1 cellular context compared by ENCODE assay signal in genomic region chr21:33914188-33914587, GRCh38.
TF ChIP-seq lines count a peak whose summit lies in the region.

No MANE protein-coding gene starts in this region.

TF ChIP-seq in WTC11, 78 proteins besides CTCF, POLR2A, EP300 and RAD21 (continued from another document):
- TF ChIP-seq AFF4 (CRISPR knock-in tag; IDR thresholded peaks at IDR 0.05; ENCODE audit: borderline replicate concordance): no peak
- TF ChIP-seq ZNF416 (CRISPR knock-in tag; IDR thresholded peaks at IDR 0.05): no peak
- TF ChIP-seq JAZF1 (CRISPR knock-in tag; IDR thresholded peaks at IDR 0.05): no peak
- no peak for TF ChIP-seq TCF7 (CRISPR knock-in tag; IDR thresholded peaks at IDR 0.05; ENCODE audit: low read depth)
- TF ChIP-seq ZNF232 (CRISPR knock-in tag; IDR thresholded peaks at IDR 0.05): no peak
- no peak for TF ChIP-seq FOXK1 (CRISPR knock-in tag; IDR thresholded peaks at IDR 0.05)
- no peak for TF ChIP-seq HMGA2 (CRISPR knock-in tag; IDR thresholded peaks at IDR 0.05)
- no peak for TF ChIP-seq TEAD1 (CRISPR knock-in tag; IDR thresholded peaks at IDR 0.05)
- TF ChIP-seq E2F4 (CRISPR knock-in tag; IDR thresholded peaks at IDR 0.05; ENCODE audit: borderline replicate concordance, low read depth): no peak
- no peak for TF ChIP-seq USF2 (CRISPR knock-in tag; IDR thresholded peaks at IDR 0.05)
- no peak for TF ChIP-seq SMAD4 (CRISPR knock-in tag; IDR thresholded peaks at IDR 0.05)
TF ChIP-seq in WTC11: peak in this region for 0.
